Comparison of ENCODE assay signal across 8 cellular contexts in genomic region chr12:53659011-53659551, GRCh38. TPM values are rescaled to one million over a fixed set of nuclear protein-coding genes. Genes with fewer than 3 reads are reported as not detected.
DNase-seq lines count a peak whose midpoint lies in the region; ATAC-seq lines count a peak whose summit lies in the region.

No MANE protein-coding gene starts in this region.

- H3K4me1 Mint-ChIP-seq in T-cell: no peaks in the 10 kb centered on the region

- CTCF ChIA-PET in T-cell (lab: Charles Lee): no interaction called here

- H3K4me1 ChIP-seq in NT2/D1 (ENCODE audit: insufficient read depth, insufficient read length): no peaks in the 10 kb centered on the region
- peaks cover 15% of the 10 kb centered on the region for H3K4me1 ChIP-seq in neuron (ENCODE audit: insufficient read depth, low read length)

- no peak overlapping the region for H3K4me3 Mint-ChIP-seq in T-cell

- no peak overlapping the region for H3K4me3 ChIP-seq in NT2/D1 (ENCODE audit: insufficient read length, low read depth)
- H3K4me3 ChIP-seq in neuron (ENCODE audit: low read length): no peak overlapping the region

- no peak for ATAC-seq in HG03460 (IDR thresholded peaks at IDR 0.05; ENCODE audit: unreplicated experiment)
- ATAC-seq in T-cell (replicated peaks in 1 of 4): no peak
- ATAC-seq in activated CD4-positive, CD25-positive, alpha-beta regulatory T cell treated with anti-CD3 and anti-CD28 coated beads, Interleukin-2, amount 50 U/mL, for 24 hours: no peak

- peak overlapping the region; percentile 31 for H2AFZ ChIP-seq in neuron (ENCODE audit: low read depth, low read length)

- H3K27me3 ChIP-seq in NT2/D1 (ENCODE audit: insufficient read depth, insufficient read length) (no peaks in the 10 kb centered on the region), neuron (ENCODE audit: insufficient read depth, low read length) (no peaks in the 10 kb centered on the region)

- H3K9ac ChIP-seq in NT2/D1 (ENCODE audit: insufficient read length, low read depth): peak overlapping the region; percentile 39

- H3K9me3 ChIP-seq in NT2/D1 (ENCODE audit: insufficient read depth, low read length) (no peaks in the 10 kb centered on the region), neuron (ENCODE audit: low read length) (no peaks in the 10 kb centered on the region)

- DNase-seq in GM03348 (ENCODE audit: low spot score) (peak; percentile 29), NT2/D1 (ENCODE audit: low read depth, low spot score) (peak; percentile 49), fibroblast of peridontal ligament (ENCODE audit: extremely low read depth) (peak; percentile 92), T-cell (no peak), OCI-M1 (lab: John Stamatoyannopoulos, UW) (no peak)

- H3K36me3 Mint-ChIP-seq in T-cell: peaks cover 5% of the 10 kb centered on the region

- no peak overlapping the region for H3K27ac Mint-ChIP-seq in T-cell

- POLR2A ChIA-PET in T-cell (lab: Charles Lee): interaction anchor here in 1 of 2 donors (0.5 to 0.6 kb wide), 2 partner anchors 147 to 537 kb away, joined by 3 to 6 read pairs; no protein-coding TSS in a partner anchor

- H3K27me3 Mint-ChIP-seq in T-cell: no peaks in the 10 kb centered on the region

- no peaks in the 10 kb centered on the region for H3K9me3 Mint-ChIP-seq in T-cell

- H3K36me3 ChIP-seq in NT2/D1 (ENCODE audit: insufficient read depth, insufficient read length, low read length) (peaks cover 17% of the 10 kb centered on the region), neuron (ENCODE audit: insufficient read depth, low read length) (peaks cover 7% of the 10 kb centered on the region)

RNA-seq across cellular contexts. Expression of gene ATP5MC2, which starts 16.8 kb away (rescaled TPM):
- 100 to 1,000 TPM; 223 to 283 (median 251) TPM for total RNA-seq in T-cell

RNA-seq across cellular contexts. Expression of gene ATF7, which starts 32.9 kb away (rescaled TPM):
- total RNA-seq in T-cell: 10 to 100 TPM; 18.9 to 29.6 (median 27.1) TPM

Comparison
In these comparisons a context has a peak if more than half of its experiments do, and no peak if none do; other contexts are left out.
1. DNase-seq: peak in GM03348 (single experiment), NT2/D1 (single experiment) and fibroblast of peridontal ligament (single experiment); none in T-cell (0 of 34) and OCI-M1 (single experiment).